In genomic region chr3:52328536-52329080, GRCh38 we compare ENCODE assay signal across 1 cellular context.
TF ChIP-seq lines count a peak whose summit lies in the region.

No MANE protein-coding gene starts in this region.

TF ChIP-seq in H1, 55 proteins besides CTCF, POLR2A, EP300 and RAD21:
- TF ChIP-seq RBBP5 (IDR thresholded peaks at IDR 0.05; ENCODE audit: borderline replicate concordance, low read depth, low read length) (no peak), SP2 (IDR thresholded peaks at IDR 0.05; ENCODE audit: low read length) (no peak), RFX5 (IDR thresholded peaks at IDR 0.05; ENCODE audit: borderline replicate concordance, low read depth, low read length) (no peak), POLR2AphosphoS5 (IDR thresholded peaks at IDR 0.05; ENCODE audit: low read depth, low read length) (no peak), TAF1 (IDR thresholded peaks at IDR 0.05; ENCODE audit: low read depth, low read length) (no peak), CREB1 (IDR thresholded peaks at IDR 0.05) (no peak), BCL11A (IDR thresholded peaks at IDR 0.05; ENCODE audit: low read depth in 2 of 2, low read length in 2 of 2) (no peak), ATF3 (IDR thresholded peaks at IDR 0.05; ENCODE audit: insufficient read depth, low read depth, low read length) (no peak), BACH1 (IDR thresholded peaks at IDR 0.05; ENCODE audit: low read length) (no peak), EZH2 (IDR thresholded peaks at IDR 0.05; ENCODE audit: low read depth, low read length, severe bottlenecking) (no peak)
TF ChIP-seq in H1: peak in this region for 0.
